Comparison of ENCODE assay signal across 1 cellular context in the genomic region with DNA sequence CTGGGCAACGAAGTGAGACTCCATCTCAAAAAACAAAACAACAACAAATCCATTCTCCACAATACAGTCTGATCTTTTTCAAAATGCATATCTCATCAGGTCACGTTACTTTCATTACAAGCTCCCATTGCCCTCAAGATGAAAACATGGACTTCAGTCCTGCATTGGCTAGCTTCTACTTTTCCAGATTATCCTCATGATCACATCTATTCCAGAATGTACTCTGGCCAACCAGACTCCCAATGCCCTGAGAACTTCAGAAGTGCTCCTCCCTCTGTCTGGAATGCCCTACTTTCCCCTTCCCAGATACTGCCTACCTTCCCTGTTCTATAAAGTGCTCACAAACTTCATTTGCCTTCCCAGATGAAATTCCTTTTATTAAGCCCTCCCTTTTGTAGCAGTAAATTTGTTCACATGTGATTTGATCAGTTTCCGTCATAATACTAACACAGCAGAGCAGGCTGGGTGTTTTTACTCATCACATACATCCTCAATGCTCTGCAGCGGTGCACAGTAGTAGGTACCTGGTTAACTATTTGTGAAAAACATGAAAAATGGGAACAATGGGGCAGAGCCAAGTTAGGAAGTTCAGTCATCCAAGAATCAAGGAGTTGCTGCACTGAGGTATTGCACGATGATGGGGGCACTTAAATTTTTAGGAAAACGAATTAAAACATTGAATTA.
TF ChIP-seq lines count a peak whose summit lies in the region.

No MANE protein-coding gene starts in this region.

TF ChIP-seq in H1, 55 proteins besides CTCF, POLR2A, EP300 and RAD21:
- TF ChIP-seq POLR2AphosphoS5 (IDR thresholded peaks at IDR 0.05; ENCODE audit: low read depth, low read length) (0 out of 2 replicates have a peak, but pooled peaks have one; percentile 31), RBBP5 (IDR thresholded peaks at IDR 0.05; ENCODE audit: borderline replicate concordance, low read depth, low read length) (no peak)
